In genomic region chr3:48013288-48013980, GRCh38 we compare ENCODE assay signal across 8 cellular contexts. TPM values are rescaled to one million over a fixed set of nuclear protein-coding genes. Genes with fewer than 3 reads are reported as not detected.
DNase-seq lines count a peak whose midpoint lies in the region; TF ChIP-seq lines count a peak whose summit lies in the region.

No MANE protein-coding gene starts in this region.

- H3K4me1 Mint-ChIP-seq in Calu3 (ENCODE audit: low read depth, unreplicated experiment) (peaks cover 51% of the 10 kb centered on the region), neural progenitor cell (peaks cover 54% of the 10 kb centered on the region)
- H3K4me1 Mint-ChIP-seq in activated CD4-positive, alpha-beta T cell treated with anti-CD3 and anti-CD28 coated beads, Interleukin-2, amount 10 ng/mL, durations not matched to agents 7 days and 5 days, result peaks cover 35% of the 10 kb centered on the region

- TF ChIP-seq CTCF in Calu3 (IDR thresholded peaks at IDR 0.05; ENCODE audit: unreplicated experiment), result no peak
- no peak for TF ChIP-seq CTCF in neural progenitor cell (IDR thresholded peaks at IDR 0.05)

- no peak overlapping the region for H3K27ac Mint-ChIP-seq in Calu3 (ENCODE audit: unreplicated experiment)
- H3K27ac Mint-ChIP-seq in neural progenitor cell, result no peak overlapping the region
- H3K27ac Mint-ChIP-seq in activated CD4-positive, alpha-beta T cell treated with anti-CD3 and anti-CD28 coated beads, Interleukin-2, amount 10 ng/mL, durations not matched to agents 7 days and 5 days, result no peak overlapping the region

- no peaks in the 10 kb centered on the region for H3F3A ChIP-seq in neural progenitor cell (ENCODE audit: low read depth)

- H3K36me3 Mint-ChIP-seq in Calu3 (ENCODE audit: insufficient read depth, unreplicated experiment), result peaks cover 15% of the 10 kb centered on the region
- H3K36me3 Mint-ChIP-seq in neural progenitor cell, result peaks cover 11% of the 10 kb centered on the region
- peaks cover 4% of the 10 kb centered on the region for H3K36me3 Mint-ChIP-seq in activated CD4-positive, alpha-beta T cell treated with anti-CD3 and anti-CD28 coated beads, Interleukin-2, amount 10 ng/mL, durations not matched to agents 7 days and 5 days (ENCODE audit: low read depth)

- POLR2A ChIA-PET in activated CD4-positive, alpha-beta T cell treated with anti-CD3 and anti-CD28 coated beads, Interleukin-2, amount 10 ng/mL, durations not matched to agents 7 days and 5 days (lab: Charles Lee), result interaction anchor here (0.6 kb wide), 1 partner anchor 51 kb away, joined by 5 read pairs; no protein-coding TSS in a partner anchor

- CTCF ChIA-PET in Calu3 (lab: Charles Lee), result interaction anchor here (0.6 to 1.6 kb wide), 7 partner anchors 9 to 76 kb away, joined by 3 to 7 read pairs (median 3); no protein-coding TSS in a partner anchor
- CTCF ChIA-PET in activated CD4-positive, alpha-beta T cell treated with anti-CD3 and anti-CD28 coated beads, Interleukin-2, amount 10 ng/mL, durations not matched to agents 7 days and 5 days (lab: Charles Lee), result interaction anchor here (0.9 to 1.2 kb wide), 2 partner anchors 10 to 14 kb away, joined by 3 to 4 read pairs; no protein-coding TSS in a partner anchor

- H2AFZ ChIP-seq in neural progenitor cell (replicated peaks), result no peak overlapping the region

- no peak overlapping the region for H3K4me2 ChIP-seq in neural progenitor cell

- H3K27me3 Mint-ChIP-seq in Calu3 (ENCODE audit: unreplicated experiment) (no peaks in the 10 kb centered on the region), neural progenitor cell (ENCODE audit: insufficient read depth, low read depth) (no peaks in the 10 kb centered on the region)
- no peaks in the 10 kb centered on the region for H3K27me3 Mint-ChIP-seq in activated CD4-positive, alpha-beta T cell treated with anti-CD3 and anti-CD28 coated beads, Interleukin-2, amount 10 ng/mL, durations not matched to agents 7 days and 5 days

- H4K20me1 ChIP-seq in neural progenitor cell (ENCODE audit: low read depth), result peaks cover 29% of the 10 kb centered on the region

- no peak overlapping the region for H3K9ac ChIP-seq in neural progenitor cell

- intact Hi-C loops in Calu3 (cut with micrococcal nuclease; ENCODE audit: unreplicated experiment), result loop anchor here (10.0 kb wide), 1 partner anchor 71 kb away; no protein-coding TSS in a partner anchor

- H3K9me3 ChIP-seq in esophagus (ENCODE audit: control insufficient read depth in 2 of 2, insufficient read depth in 1 of 2, low read depth in 1 of 2, low read length in 1 of 2) (no peaks in the 10 kb centered on the region), neural progenitor cell (ENCODE audit: low read depth) (no peaks in the 10 kb centered on the region)

- H3K9me3 Mint-ChIP-seq in Calu3 (ENCODE audit: low read depth, unreplicated experiment) (no peaks in the 10 kb centered on the region), neural progenitor cell (no peaks in the 10 kb centered on the region)
- H3K9me3 Mint-ChIP-seq in activated CD4-positive, alpha-beta T cell treated with anti-CD3 and anti-CD28 coated beads, Interleukin-2, amount 10 ng/mL, durations not matched to agents 7 days and 5 days, result no peaks in the 10 kb centered on the region

- H3K4me3 ChIP-seq in esophagus (ENCODE audit: low read depth in 1 of 2, low read length in 2 of 2) (no peak overlapping the region), neural progenitor cell (no peak overlapping the region)

- BruUV-seq in Calu3 (replicated peaks; lab: Mats Ljungman, UMichigan), result no TSS peak

- peak; percentile 24 for DNase-seq in Calu3
- DNase-seq in NCI-H69 (lab: John Stamatoyannopoulos, UW), result peak; percentile 36
- DNase-seq in neural progenitor cell (ENCODE audit: low spot score), result peak; percentile 13
- no peak for DNase-seq in activated CD4-positive, alpha-beta T cell treated with anti-CD3 and anti-CD28 coated beads, Interleukin-2, amount 10 ng/mL, durations not matched to agents 7 days and 5 days
- no peak for DNase-seq in cerebellar nuclear complex (lab: John Stamatoyannopoulos, UW)
- no peak for DNase-seq in stimulated activated CD4-positive, alpha-beta T cell treated with anti-CD3 and anti-CD28 coated beads, Interleukin-4, amount 100 ng/mL, for 1 hour
- no peak for DNase-seq in activated CD4-positive, alpha-beta T cell treated with anti-CD3 and anti-CD28 coated beads, Interleukin-2, amount 50 U/mL, for 48 hours

- H3K27ac ChIP-seq in esophagus (ENCODE audit: low read depth in 2 of 2, low read length in 1 of 2) (peak overlapping the region; percentile 22 to 31), neural progenitor cell (no peak overlapping the region)

- H3K79me2 ChIP-seq in neural progenitor cell (ENCODE audit: low read depth), result peaks cover 47% of the 10 kb centered on the region

- H3K4me1 ChIP-seq in esophagus (ENCODE audit: control insufficient read depth in 2 of 2, insufficient read depth in 2 of 2, low read length in 1 of 2) (no peaks in the 10 kb centered on the region), neural progenitor cell (peaks cover 5% of the 10 kb centered on the region)

- H3K27me3 ChIP-seq in esophagus (ENCODE audit: control insufficient read depth in 1 of 2, insufficient read depth in 2 of 2, low read length in 2 of 2) (no peaks in the 10 kb centered on the region), neural progenitor cell (no peaks in the 10 kb centered on the region)

- H3K4me3 Mint-ChIP-seq in Calu3 (ENCODE audit: low read depth, unreplicated experiment), result no peak overlapping the region
- H3K4me3 Mint-ChIP-seq in neural progenitor cell, result no peak overlapping the region
- no peak overlapping the region for H3K4me3 Mint-ChIP-seq in activated CD4-positive, alpha-beta T cell treated with anti-CD3 and anti-CD28 coated beads, Interleukin-2, amount 10 ng/mL, durations not matched to agents 7 days and 5 days

- peaks cover 0 to 2% of the 10 kb centered on the region in 2 donors for H3K36me3 ChIP-seq in esophagus (ENCODE audit: control insufficient read depth in 2 of 2, insufficient read depth in 2 of 2, low read length in 1 of 2)
- H3K36me3 ChIP-seq in neural progenitor cell, result no peaks in the 10 kb centered on the region

RNA-seq across cellular contexts. Expression of gene MAP4, which starts 2.8 kb away (rescaled TPM):
- 136 and 150 TPM in 2 replicates for total RNA-seq in Calu3 (2022)
- polyA plus RNA-seq in esophagus, result 10 to 100 TPM; 48.8 to 60.4 TPM
- 54.6 and 66.6 TPM in 2 replicates for total RNA-seq in neural progenitor cell (ENCODE audit: low replicate concordance)
- 100 to 1,000 TPM; 106 to 110 TPM for total RNA-seq in activated CD4-positive, alpha-beta T cell treated with anti-CD3 and anti-CD28 coated beads, Interleukin-2, amount 10 ng/mL, durations not matched to agents 7 days and 5 days

Comparison
In these comparisons a context has a peak if more than half of its experiments do, and no peak if none do; other contexts are left out.
1. DNase-seq: peak in Calu3 (single experiment), NCI-H69 (single experiment) and neural progenitor cell (single experiment); none in activated CD4-positive, alpha-beta T cell treated with anti-CD3 and anti-CD28 coated beads, Interleukin-2, amount 10 ng/mL, durations not matched to agents 7 days and 5 days (single experiment), cerebellar nuclear complex (0 of 2), stimulated activated CD4-positive, alpha-beta T cell treated with anti-CD3 and anti-CD28 coated beads, Interleukin-4, amount 100 ng/mL, for 1 hour (single experiment) and activated CD4-positive, alpha-beta T cell treated with anti-CD3 and anti-CD28 coated beads, Interleukin-2, amount 50 U/mL, for 48 hours (0 of 2).